1 cellular context compared by ENCODE assay signal in genomic region chr1:145978860-145979745, GRCh38.
A peak's percentile ranks its signal among the peaks of the same experiment; 100 is the strongest.
TF ChIP-seq lines count a peak whose summit lies in the region.

No MANE protein-coding gene starts in this region.

TF ChIP-seq in K562, 482 proteins besides CTCF, POLR2A, EP300 and RAD21 (continued from another document and continues in another):
- TF ChIP-seq MITF (IDR thresholded peaks at IDR 0.05) (no peak), HNRNPUL1 (IDR thresholded peaks at IDR 0.05; ENCODE audit: low read length) (0 out of 2 replicates have a peak, but pooled peaks have one; percentile 38), FOXM1 (IDR thresholded peaks at IDR 0.05; ENCODE audit: low read depth) (peak; percentile 61), FOXM1 (CRISPR knock-in tag; IDR thresholded peaks at IDR 0.05; ENCODE audit: low read depth) (peak; percentile 24; the same call in 1 of the 2 replicates), ETV6 (IDR thresholded peaks at IDR 0.05; ENCODE audit: borderline replicate concordance in 1 of 2, low read depth in 2 of 2, low read length in 1 of 2) (peak in 1 of 2 experiments; percentile 49; a peak in 2 of 4 replicates), ETV6 (CRISPR knock-in tag; IDR thresholded peaks at IDR 0.05; ENCODE audit: borderline replicate concordance) (no peak), CREB1 (IDR thresholded peaks at IDR 0.05) (no peak), CREB1 (CRISPR knock-in tag; IDR thresholded peaks at IDR 0.05) (peak; percentile 55; the same call in 1 of the 2 replicates), MAZ (CRISPR knock-in tag; conservative IDR thresholded peaks at IDR 0.05 in 1 of 2, IDR thresholded peaks at IDR 0.05 in 1 of 2) (peak; percentile 61 to 97), SMARCA5 (IDR thresholded peaks at IDR 0.05) (0 out of 2 replicates have a peak, but pooled peaks have one; percentile 67), DIDO1 (tag; IDR thresholded peaks at IDR 0.05; ENCODE audit: low read depth) (peak; percentile 32; the same call in 1 of the 2 replicates), CXXC5 (CRISPR knock-in tag; IDR thresholded peaks at IDR 0.05) (peak; percentile 53), E2F1 (CRISPR knock-in tag; IDR thresholded peaks at IDR 0.05) (no peak), MCM2 (IDR thresholded peaks at IDR 0.05; ENCODE audit: low read depth) (no peak), TAF7 (tag; IDR thresholded peaks at IDR 0.05) (peak; percentile 52; the same call in 1 of the 2 replicates), TRIM28 (IDR thresholded peaks at IDR 0.05) (peak; percentile 18; the same call in 1 of the 2 replicates), JUND (IDR thresholded peaks at IDR 0.05; ENCODE audit: borderline replicate concordance, low read depth, low read length) (peak; percentile 99), JUND (tag; IDR thresholded peaks at IDR 0.05; ENCODE audit: borderline replicate concordance, low read depth, low read length) (peak; percentile 99), ZBTB11 (CRISPR knock-in tag; IDR thresholded peaks at IDR 0.05) (peak in 1 of 3 experiments; percentile 85; a peak in 2 of 6 replicates), ZKSCAN8 (CRISPR knock-in tag; IDR thresholded peaks at IDR 0.05) (peak; percentile 74), HDAC1 (IDR thresholded peaks at IDR 0.05) (0 out of 4 replicates have a peak, but pooled peaks of 1 of the 2 experiments have one; percentile 37), NCOR1 (IDR thresholded peaks at IDR 0.05) (peak; percentile 72), MAFK (IDR thresholded peaks at IDR 0.05; ENCODE audit: low read length) (peak; percentile 20; the same call in 1 of the 2 replicates), CREB3 (tag; conservative IDR thresholded peaks at IDR 0.05; ENCODE audit: low read depth) (peak; percentile 85; the same call in 1 of the 2 replicates), E2F8 (IDR thresholded peaks at IDR 0.05; ENCODE audit: low read depth, partially characterized antibody) (no peak), SRF (CRISPR knock-in tag; IDR thresholded peaks at IDR 0.05) (peak in 1 of 2 experiments; percentile 69; a peak in 1 of 4 replicates), ZNF407 (IDR thresholded peaks at IDR 0.05; ENCODE audit: low read depth) (no peak), PHF21A (IDR thresholded peaks at IDR 0.05; ENCODE audit: borderline replicate concordance, low read depth) (no peak), L3MBTL2 (IDR thresholded peaks at IDR 0.05) (peak; percentile 83), ZEB2 (IDR thresholded peaks at IDR 0.05) (peak; percentile 68), NFXL1 (CRISPR knock-in tag; IDR thresholded peaks at IDR 0.05) (0 out of 2 replicates have a peak, but pooled peaks have one; percentile 31), PCBP1 (IDR thresholded peaks at IDR 0.05; ENCODE audit: low read depth, low read length, poor library complexity, severe bottlenecking) (no peak), ZBTB9 (CRISPR knock-in tag; IDR thresholded peaks at IDR 0.05) (0 out of 2 replicates have a peak, but pooled peaks have one; percentile 69), VEZF1 (CRISPR knock-in tag; IDR thresholded peaks at IDR 0.05) (peak; percentile 86), ZNF740 (CRISPR knock-in tag; IDR thresholded peaks at IDR 0.05) (no peak), ZNF740 (tag; IDR thresholded peaks at IDR 0.05) (0 out of 4 replicates have a peak, but pooled peaks of 1 of the 2 experiments have one; percentile 19), NCOA1 (IDR thresholded peaks at IDR 0.05; ENCODE audit: low read depth) (peak; percentile 92)
